ENCODE assay signal across 8 cellular contexts in the genomic region with DNA sequence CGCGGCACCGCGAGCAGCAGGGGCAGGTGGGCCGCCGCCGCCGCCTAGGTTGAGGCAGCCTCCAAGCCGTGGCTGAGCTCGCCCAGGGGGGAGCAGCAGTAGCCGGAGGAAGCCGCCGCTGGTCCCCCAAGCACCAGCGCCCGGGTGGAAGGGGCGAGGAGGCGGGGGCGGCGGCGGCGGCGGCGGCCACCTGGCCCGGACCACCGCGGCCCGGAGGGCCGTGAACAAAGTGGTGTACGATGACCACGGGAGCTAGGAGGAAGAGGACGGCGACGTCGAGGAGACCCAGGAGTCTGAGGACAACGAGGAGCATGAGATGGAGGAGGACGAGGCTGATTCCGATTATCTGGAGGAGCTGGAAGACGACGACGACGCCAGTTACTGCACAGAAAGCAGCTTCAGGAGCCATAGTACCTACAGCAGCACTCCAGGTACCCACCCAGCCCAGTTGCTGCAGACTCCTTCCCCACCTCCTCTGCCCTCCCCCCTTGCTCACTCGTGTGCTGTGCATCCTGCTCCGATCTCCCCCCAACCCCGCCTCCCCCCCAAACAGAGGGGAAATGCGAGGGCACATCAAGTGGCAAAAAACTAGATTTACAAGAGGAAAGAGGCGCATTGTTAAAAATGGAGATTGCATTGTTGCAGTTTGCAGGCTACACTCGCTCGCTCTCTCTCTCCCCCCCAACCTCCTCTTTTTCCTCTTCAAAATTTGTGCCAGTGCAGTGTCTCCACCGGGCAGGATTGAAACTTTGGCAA. TPM values are rescaled to one million over a fixed set of nuclear protein-coding genes. Genes with fewer than 3 reads are reported as not detected.
DNase-seq lines count a peak whose midpoint lies in the region; TF ChIP-seq lines count a peak whose summit lies in the region.
"Not testable (repeated sequence)": the region's sequence is repeated elsewhere in the genome, so short reads cannot be mapped to it uniquely, and the experiment has no call there.

No MANE protein-coding gene starts in this region.

- H2BK5ac ChIP-seq in H9 (ENCODE audit: insufficient read length, low read length), result not testable (repeated sequence)

- DNase-seq in GM12864 (ENCODE audit: low read depth); RWPE1 (ENCODE audit: low spot score); transverse colon: not testable (repeated sequence)
- DNase-seq in H9 (peak; percentile 63), adipocyte (ENCODE audit: low read depth) (peak; percentile 40), globus pallidus (ENCODE audit: low spot score) (peak; percentile 42)

- not testable (repeated sequence) for H3K27me3 ChIP-seq in H9 (ENCODE audit: insufficient read depth, low read length); adipocyte (replicated peaks; ENCODE audit: control insufficient read depth, insufficient read depth, low read length)
- H3K27me3 ChIP-seq in HUES64 (ENCODE audit: insufficient read depth, low read length) (peaks cover 45% of the 10 kb centered on the region), transverse colon (peaks cover 26% of the 10 kb centered on the region)

- WGBS in H9 (ENCODE audit: extremely low coverage, insufficient read length, low lambda C conversion rate), result no CpG with 5 or more reads among the region's 49 CpGs
- under 1% methylated on average over 45 of the region's 49 CpGs for WGBS in HUES64
- 1 to 2% methylated on average over 12 to 30 of the region's 49 CpGs for WGBS in transverse colon (ENCODE audit: low coverage in 1 of 2), 2 donors

- H3K4me2 ChIP-seq in H9 (ENCODE audit: insufficient read depth, insufficient read length, low read length), result peak overlapping the region; percentile 87

- not testable (repeated sequence) for H3T11ph ChIP-seq in H9 (ENCODE audit: low read length)

- H3K36me3 Mint-ChIP-seq in H9 (ENCODE audit: insufficient read depth in 1 of 3, low read depth in 3 of 3), result peaks cover 6 to 22% (median 15%) of the 10 kb centered on the region in 3 experiments; a peak in 6 of 7 replicates
- H3K36me3 Mint-ChIP-seq in nephron (ENCODE audit: low read depth), result peaks cover 20% of the 10 kb centered on the region

- not testable (repeated sequence) for H3K4ac ChIP-seq in H9 (ENCODE audit: low read depth, low read length)

- TF ChIP-seq CTCF in GM12864 (IDR thresholded peaks at IDR 0.05; ENCODE audit: low read depth, low read length, missing control alignments); H9 (conservative IDR thresholded peaks at IDR 0.05); RWPE1 (conservative IDR thresholded peaks at IDR 0.05; ENCODE audit: low read depth); nephron (IDR thresholded peaks at IDR 0.05; ENCODE audit: unreplicated experiment in 3 of 3); transverse colon (IDR thresholded peaks at IDR 0.05): not testable (repeated sequence)

- not testable (repeated sequence) for H2AK5ac ChIP-seq in H9 (ENCODE audit: insufficient read length, low read length)

- not testable (repeated sequence) for H3K9me3 ChIP-seq in H9 (ENCODE audit: control insufficient read depth, low read depth, low read length); HUES64 (ENCODE audit: insufficient read depth, low read depth, low read length); adipocyte (ENCODE audit: control insufficient read depth, low read length); transverse colon

- intact Hi-C loops in transverse colon (cut with DNase I; ENCODE audit: low total_unique reads), result not testable (repeated sequence)

- H4K8ac ChIP-seq in H9 (replicated peaks; ENCODE audit: insufficient read length, low read depth, low read length), result peak overlapping the region; percentile 86

- TF ChIP-seq EP300 in transverse colon (IDR thresholded peaks at IDR 0.05; ENCODE audit: low read depth), result not testable (repeated sequence)

- H3K56ac ChIP-seq in H9 (ENCODE audit: insufficient read length, low read depth, low read length), result not testable (repeated sequence)

- H3K36me3 ChIP-seq in HUES64 (ENCODE audit: insufficient read depth, low read length), result peaks cover 16% of the 10 kb centered on the region
- H3K36me3 ChIP-seq in adipocyte (ENCODE audit: control insufficient read depth, insufficient read depth, low read length, severe bottlenecking); transverse colon: not testable (repeated sequence)

- CTCF ChIA-PET in RWPE1 (lab: Yijun Ruan, JAX), result interaction anchor here (0.6 to 2.7 kb wide), 8 partner anchors 9 to 247 kb away, joined by 3 to 13 read pairs (median 3); no protein-coding TSS in a partner anchor

- not testable (repeated sequence) for H2AFZ ChIP-seq in H9 (ENCODE audit: low read length)

- TF ChIP-seq POLR2A in transverse colon (IDR thresholded peaks at IDR 0.05), result not testable (repeated sequence)

- not testable (repeated sequence) for H2BK15ac ChIP-seq in H9 (ENCODE audit: low read depth, low read length)

- H4K91ac ChIP-seq in H9 (ENCODE audit: insufficient read length, low read depth, low read length), result not testable (repeated sequence)

- H3K18ac ChIP-seq in H9 (ENCODE audit: insufficient read length, low read depth, low read length), result peak overlapping the region; percentile 99

- peaks cover 8 to 13% of the 10 kb centered on the region in 2 experiments for H3K4me1 Mint-ChIP-seq in H9
- H3K4me1 Mint-ChIP-seq in nephron, result peaks cover 11% of the 10 kb centered on the region

- peak overlapping the region; percentile 57 for H4K5ac ChIP-seq in H9 (ENCODE audit: insufficient read length, low read depth, low read length)

- not testable (repeated sequence) for H3K79me1 ChIP-seq in H9 (ENCODE audit: insufficient read depth, low read depth, low read length, poor library complexity, severe bottlenecking)

- H3K9me3 Mint-ChIP-seq in H9, nephron: not testable (repeated sequence)

- H3K9ac ChIP-seq in H9 (ENCODE audit: extremely low read depth, insufficient read length, low read length) (peak overlapping the region; percentile 98), HUES64 (ENCODE audit: low read depth, low read length) (peak overlapping the region; percentile 78), adipocyte (ENCODE audit: low read length) (peak overlapping the region; percentile 83)

- H4K20me1 ChIP-seq in H9 (ENCODE audit: control insufficient read depth, insufficient read depth, insufficient read length), result not testable (repeated sequence)

- peak overlapping the region in 2 of 3 experiments; percentile 8 to 97; a peak in 4 of 7 replicates for H3K27ac Mint-ChIP-seq in H9
- peak overlapping the region; percentile 80 to 91 (median 89) for H3K27ac Mint-ChIP-seq in nephron

- peak overlapping the region; percentile 28 for H2BK12ac ChIP-seq in H9 (ENCODE audit: insufficient read length, low read depth, low read length)

- POLR2A ChIA-PET in RWPE1 (lab: Yijun Ruan, JAX; ENCODE audit: low non-redundant PET), result not testable (repeated sequence)

- H3K27me3 Mint-ChIP-seq in H9 (ENCODE audit: low read depth) (peaks cover 41% of the 10 kb centered on the region), nephron (ENCODE audit: low read depth) (peaks cover 37% of the 10 kb centered on the region)

- peak overlapping the region; percentile 97 for H3K14ac ChIP-seq in H9 (ENCODE audit: insufficient read depth, low read length)

- H3K4me3 ChIP-seq in GM12864 (ENCODE audit: low read depth, low read length) (peak overlapping the region; percentile 86), HUES64 (ENCODE audit: low read length) (peak overlapping the region; percentile 70), adipocyte (ENCODE audit: low read length) (peak overlapping the region; percentile 81), transverse colon (peak overlapping the region; percentile 68 to 91 (median 76))

- H3K4me3 Mint-ChIP-seq in H9, result peak overlapping the region; percentile 88 to 94
- H3K4me3 Mint-ChIP-seq in nephron, result peak overlapping the region; percentile 89 to 93 (median 92)

- H3K23me2 ChIP-seq in H9 (ENCODE audit: insufficient read length, low read depth, low read length, poor library complexity, severe bottlenecking), result not testable (repeated sequence)

- H2BK20ac ChIP-seq in H9 (ENCODE audit: low read depth, low read length, poor library complexity, severe bottlenecking), result not testable (repeated sequence)

- H3K23ac ChIP-seq in H9 (ENCODE audit: insufficient read length, low read depth, low read length), result not testable (repeated sequence)

- H3K27ac ChIP-seq in H9 (ENCODE audit: insufficient read length, low read depth, low read length), result not testable (repeated sequence)
- peak overlapping the region; percentile 52 for H3K27ac ChIP-seq in HUES64 (ENCODE audit: low read depth, low read length)
- peak overlapping the region; percentile 70 for H3K27ac ChIP-seq in RWPE1
- peak overlapping the region; percentile 88 to 91 (median 90) for H3K27ac ChIP-seq in transverse colon

- in situ Hi-C loops in transverse colon (cut with MboI; ENCODE audit: low pct_ligation_motif_present in 1 of 4, low pct_unique_long_range_greater_than_20kb in 1 of 4, low sequenced_read_pairs in 3 of 4), result not testable (repeated sequence)

- not testable (repeated sequence) for H3K79me2 ChIP-seq in H9 (ENCODE audit: insufficient read depth, low read length)

- not testable (repeated sequence) for H2BK120ac ChIP-seq in H9 (ENCODE audit: low read depth, low read length, poor library complexity, severe bottlenecking)

- not testable (repeated sequence) for H3K4me1 ChIP-seq in H9 (ENCODE audit: insufficient read depth, low read length); HUES64 (ENCODE audit: insufficient read depth, low read length); adipocyte (ENCODE audit: control insufficient read depth, insufficient read depth, low read length)
- peaks cover 4 to 18% (median 9%) of the 10 kb centered on the region in 4 donors for H3K4me1 ChIP-seq in transverse colon

RNA-seq across cellular contexts. Expression of gene AMZ2, which starts 41.9 kb away (rescaled TPM):
- total RNA-seq in H9 (2021), result 82.6 and 97.7 TPM in 2 replicates
- 48.6 TPM for polyA plus RNA-seq in HUES64 (2013, experiment 1 of 2)
- 62.4 TPM for polyA plus RNA-seq in HUES64 (2013, experiment 2 of 2)
- total RNA-seq in transverse colon, result 10 to 100 TPM in 3 of 4 donors, not detected in 1; 32.7 to 45.6 (median 32.8) TPM
